Comparison of ENCODE assay signal across 18 cellular contexts in genomic region chr6:41824571-41825569, GRCh38. TPM values are rescaled to one million over a fixed set of nuclear protein-coding genes. Genes with fewer than 3 reads are reported as not detected.
DNase-seq lines count a peak whose midpoint lies in the region; ATAC-seq and TF ChIP-seq lines count a peak whose summit lies in the region.
"Had no signal": no experiment of that assay in that cellular context is flagged by ENCODE, and none has a peak within 500 bp of the region (broad histone marks: within the 10 kb centered on the region; RNA-seq: fewer than 3 reads in every experiment).

No MANE protein-coding gene starts in this region.

- H3K27me3 ChIP-seq in naive thymus-derived CD4-positive, alpha-beta T cell (ENCODE audit: control insufficient read depth in 2 of 2, insufficient read depth in 2 of 2, low read length in 2 of 2) = no peaks in the 10 kb centered on the region

- no peak overlapping the region for H3K4me3 Mint-ChIP-seq in naive thymus-derived CD4-positive, alpha-beta T cell
- H3K4me3 Mint-ChIP-seq: B cell; stimulated activated effector memory CD8-positive, alpha-beta T cell treated with anti-CD3 and anti-CD28 coated beads, Interleukin-12 subunit alpha, Interleukin-12 subunit beta, amount 100 ng/mL, for 72 hours had no signal

- POLR2A ChIA-PET in naive thymus-derived CD4-positive, alpha-beta T cell (lab: Charles Lee) = interaction anchor here (0.6 kb wide), 2 partner anchors 713 to 1053 kb away, joined by 3 to 5 read pairs; no protein-coding TSS in a partner anchor

- ATAC-seq in GM18870 (IDR thresholded peaks at IDR 0.05; ENCODE audit: unreplicated experiment) (no peak), HG03175 (IDR thresholded peaks at IDR 0.05; ENCODE audit: unreplicated experiment) (no peak)
- ATAC-seq in naive thymus-derived CD4-positive, alpha-beta T cell = no peak
- ATAC-seq: stimulated activated effector memory CD8-positive, alpha-beta T cell treated with anti-CD3 and anti-CD28 coated beads, Interleukin-12 subunit alpha, Interleukin-12 subunit beta, amount 100 ng/mL, for 72 hours had no signal

- H3K9me3 Mint-ChIP-seq in naive thymus-derived CD4-positive, alpha-beta T cell = peaks cover 0 to 2% (median 0%) of the 10 kb centered on the region in 11 donors
- H3K9me3 Mint-ChIP-seq: stimulated activated effector memory CD8-positive, alpha-beta T cell treated with anti-CD3 and anti-CD28 coated beads, Interleukin-12 subunit alpha, Interleukin-12 subunit beta, amount 100 ng/mL, for 72 hours had no signal

- H3K36me3 Mint-ChIP-seq in naive thymus-derived CD4-positive, alpha-beta T cell = no peaks in the 10 kb centered on the region

- no peaks in the 10 kb centered on the region for H3K36me3 ChIP-seq in naive thymus-derived CD4-positive, alpha-beta T cell (ENCODE audit: control insufficient read depth in 2 of 3, insufficient read depth in 3 of 3, low read length in 3 of 3)

- H3K9me3 ChIP-seq in naive thymus-derived CD4-positive, alpha-beta T cell (ENCODE audit: control insufficient read depth in 2 of 3, low read length in 3 of 3) = no peaks in the 10 kb centered on the region

- DNase-seq in Daoy (ENCODE audit: low read depth) (peak; percentile 67), NCI-H2196 treated with DMSO at 0.1 percent for 48 hours (lab: John Stamatoyannopoulos, UW; ENCODE audit: unreplicated experiment) (peak; percentile 25), choroid plexus epithelial cell (ENCODE audit: low read depth) (peak; percentile 91), myocyte (ENCODE audit: low read depth) (peak; percentile 53), NCI-H146 treated with DMSO at 0.1 percent for 48 hours (lab: John Stamatoyannopoulos, UW; ENCODE audit: unreplicated experiment) (no peak)
- no peak for DNase-seq in naive thymus-derived CD4-positive, alpha-beta T cell
- DNase-seq: activated naive CD4-positive, alpha-beta T cell; cerebellar nuclear complex; NCI-H1092 treated with DMSO at 0.1 percent for 48 hours; NCI-H524 treated with DMSO at 0.1 percent for 48 hours; stimulated activated CD4-positive, alpha-beta T cell treated with anti-CD3 and anti-CD28 coated beads, Interleukin-4, amount 100 ng/mL, for 1 hour; T1000 had no signal

- H3K27ac ChIP-seq in naive thymus-derived CD4-positive, alpha-beta T cell (ENCODE audit: low read depth, low read length) = no peak overlapping the region

- intact Hi-C loops in naive thymus-derived CD4-positive, alpha-beta T cell (cut with micrococcal nuclease) = no loop called here

- CTCF ChIA-PET in naive thymus-derived CD4-positive, alpha-beta T cell (lab: Charles Lee) = interaction anchor here (0.5 kb wide), 1 partner anchor 210 kb away, joined by 3 read pairs; no protein-coding TSS in a partner anchor

- H3K27ac Mint-ChIP-seq in naive thymus-derived CD4-positive, alpha-beta T cell = no peak overlapping the region
- H3K27ac Mint-ChIP-seq: B cell; stimulated activated effector memory CD8-positive, alpha-beta T cell treated with anti-CD3 and anti-CD28 coated beads, Interleukin-12 subunit alpha, Interleukin-12 subunit beta, amount 100 ng/mL, for 72 hours had no signal

- no peak for TF ChIP-seq CTCF in choroid plexus epithelial cell (conservative IDR thresholded peaks at IDR 0.05; ENCODE audit: low read depth, low read length)

- H3K4me1 Mint-ChIP-seq in naive thymus-derived CD4-positive, alpha-beta T cell = no peaks in the 10 kb centered on the region
- H3K4me1 Mint-ChIP-seq: B cell; stimulated activated effector memory CD8-positive, alpha-beta T cell treated with anti-CD3 and anti-CD28 coated beads, Interleukin-12 subunit alpha, Interleukin-12 subunit beta, amount 100 ng/mL, for 72 hours had no signal

- H3K4me1 ChIP-seq in naive thymus-derived CD4-positive, alpha-beta T cell (ENCODE audit: control insufficient read depth in 2 of 2, insufficient read depth in 2 of 2, low read length in 2 of 2) = no peaks in the 10 kb centered on the region

- no peaks in the 10 kb centered on the region for H3K27me3 Mint-ChIP-seq in naive thymus-derived CD4-positive, alpha-beta T cell
- H3K27me3 Mint-ChIP-seq: B cell had no signal

- H3K4me3 ChIP-seq in choroid plexus epithelial cell (ENCODE audit: low read depth, low read length) = no peak overlapping the region
- no peak overlapping the region for H3K4me3 ChIP-seq in naive thymus-derived CD4-positive, alpha-beta T cell (ENCODE audit: low read length)

RNA-seq across cellular contexts. Expression of gene TOMM6, which starts 37.4 kb away (rescaled TPM):
- total RNA-seq in Daoy (2014; rRNA removed; shearing (Covaris generic)) = 229 and 285 TPM in 2 replicates
- 101 and 115 TPM in 2 replicates for total RNA-seq in myocyte
- polyA plus RNA-seq in myocyte (2012) = 210 TPM
- total RNA-seq in naive thymus-derived CD4-positive, alpha-beta T cell = 100 to 1,000 TPM; 114 to 193 (median 128) TPM
- 100 to 1,000 TPM; 391 to 449 TPM for polyA plus RNA-seq in naive thymus-derived CD4-positive, alpha-beta T cell

RNA-seq across cellular contexts. Expression of gene PRICKLE4, which starts 44.3 kb away (rescaled TPM):
- not detected in 2 replicates for total RNA-seq in Daoy (2014; rRNA removed; shearing (Covaris generic))
- total RNA-seq in myocyte = 1.3 and 3.5 TPM in 2 replicates
- 1.2 TPM for polyA plus RNA-seq in myocyte (2012)
- under 1 TPM in 1 of 5 experiments, not detected in 4; 0.61 TPM for total RNA-seq in naive thymus-derived CD4-positive, alpha-beta T cell
- not detected for polyA plus RNA-seq in naive thymus-derived CD4-positive, alpha-beta T cell
- total RNA-seq: B cell, G401, H4 had no signal

RNA-seq across cellular contexts. Expression of gene FRS3, which starts 45.2 kb away (rescaled TPM):
- 0.74 and 2.3 TPM in 2 replicates for total RNA-seq in Daoy (2014; rRNA removed; shearing (Covaris generic))
- total RNA-seq in myocyte = 2.0 and 3.5 TPM in 2 replicates
- 4.0 TPM for polyA plus RNA-seq in myocyte (2012)
- 10 to 100 TPM in 1 of 5 experiments, 1 to 10 TPM in 4; 5.1 to 10.6 (median 5.5) TPM for total RNA-seq in naive thymus-derived CD4-positive, alpha-beta T cell
- 1 to 10 TPM; 1.9 to 2.4 TPM for polyA plus RNA-seq in naive thymus-derived CD4-positive, alpha-beta T cell

Comparison
In these comparisons a context has a peak if more than half of its experiments do, and no peak if none do; other contexts are left out.
1. DNase-seq: peak in Daoy (single experiment), NCI-H2196 treated with DMSO at 0.1 percent for 48 hours (single experiment), choroid plexus epithelial cell (single experiment) and myocyte (single experiment); none in naive thymus-derived CD4-positive, alpha-beta T cell (0 of 9) and NCI-H146 treated with DMSO at 0.1 percent for 48 hours (single experiment).